1 cellular context compared by ENCODE assay signal in the genomic region with DNA sequence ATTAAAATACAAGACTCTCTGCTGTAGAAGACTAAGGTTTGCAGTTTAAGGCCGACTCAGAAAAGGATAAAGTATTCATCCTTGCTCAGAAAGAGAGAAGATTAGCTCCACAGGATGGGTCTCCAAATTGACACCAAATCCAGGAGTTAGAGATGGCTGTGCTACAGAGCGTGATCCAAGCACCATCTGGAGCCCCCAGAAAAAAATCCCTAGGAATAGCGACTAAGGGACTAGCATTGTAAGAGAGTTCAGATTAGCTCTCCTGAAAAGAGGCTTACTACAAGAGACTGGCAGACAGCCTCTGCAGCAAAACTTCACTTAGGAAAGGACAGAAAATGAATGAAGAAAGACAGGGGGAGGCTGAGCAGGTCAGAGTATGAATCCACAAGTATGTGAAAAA.
TF ChIP-seq lines count a peak whose summit lies in the region.

No MANE protein-coding gene starts in this region.

TF ChIP-seq in GM12878, 131 proteins besides CTCF, POLR2A, EP300 and RAD21 (continued from another document):
- TF ChIP-seq, protein P1, sequence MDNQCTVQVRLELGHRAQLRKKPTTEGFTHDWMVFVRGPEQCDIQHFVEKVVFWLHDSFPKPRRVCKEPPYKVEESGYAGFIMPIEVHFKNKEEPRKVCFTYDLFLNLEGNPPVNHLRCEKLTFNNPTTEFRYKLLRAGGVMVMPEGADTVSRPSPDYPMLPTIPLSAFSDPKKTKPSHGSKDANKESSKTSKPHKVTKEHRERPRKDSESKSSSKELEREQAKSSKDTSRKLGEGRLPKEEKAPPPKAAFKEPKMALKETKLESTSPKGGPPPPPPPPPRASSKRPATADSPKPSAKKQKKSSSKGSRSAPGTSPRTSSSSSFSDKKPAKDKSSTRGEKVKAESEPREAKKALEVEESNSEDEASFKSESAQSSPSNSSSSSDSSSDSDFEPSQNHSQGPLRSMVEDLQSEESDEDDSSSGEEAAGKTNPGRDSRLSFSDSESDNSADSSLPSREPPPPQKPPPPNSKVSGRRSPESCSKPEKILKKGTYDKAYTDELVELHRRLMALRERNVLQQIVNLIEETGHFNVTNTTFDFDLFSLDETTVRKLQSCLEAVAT (IDR thresholded peaks at IDR 0.05) = no peak
- TF ChIP-seq FOS (IDR thresholded peaks at IDR 0.05; ENCODE audit: borderline replicate concordance, extremely low read depth, insufficient read length) = no peak
- no peak for TF ChIP-seq CBX3 (IDR thresholded peaks at IDR 0.05; ENCODE audit: borderline replicate concordance, low read depth)
- TF ChIP-seq, protein P2, sequence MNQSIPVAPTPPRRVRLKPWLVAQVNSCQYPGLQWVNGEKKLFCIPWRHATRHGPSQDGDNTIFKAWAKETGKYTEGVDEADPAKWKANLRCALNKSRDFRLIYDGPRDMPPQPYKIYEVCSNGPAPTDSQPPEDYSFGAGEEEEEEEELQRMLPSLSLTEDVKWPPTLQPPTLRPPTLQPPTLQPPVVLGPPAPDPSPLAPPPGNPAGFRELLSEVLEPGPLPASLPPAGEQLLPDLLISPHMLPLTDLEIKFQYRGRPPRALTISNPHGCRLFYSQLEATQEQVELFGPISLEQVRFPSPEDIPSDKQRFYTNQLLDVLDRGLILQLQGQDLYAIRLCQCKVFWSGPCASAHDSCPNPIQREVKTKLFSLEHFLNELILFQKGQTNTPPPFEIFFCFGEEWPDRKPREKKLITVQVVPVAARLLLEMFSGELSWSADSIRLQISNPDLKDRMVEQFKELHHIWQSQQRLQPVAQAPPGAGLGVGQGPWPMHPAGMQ (IDR thresholded peaks at IDR 0.05; ENCODE audit: borderline replicate concordance) = no peak
- TF ChIP-seq MYC (IDR thresholded peaks at IDR 0.05; ENCODE audit: insufficient read depth, insufficient read length, insufficient replicate concordance, low read length, severe bottlenecking) = no peak
- no peak for TF ChIP-seq TAF1 (IDR thresholded peaks at IDR 0.05; ENCODE audit: borderline replicate concordance, low read depth, low read length)
- TF ChIP-seq, protein P3, sequence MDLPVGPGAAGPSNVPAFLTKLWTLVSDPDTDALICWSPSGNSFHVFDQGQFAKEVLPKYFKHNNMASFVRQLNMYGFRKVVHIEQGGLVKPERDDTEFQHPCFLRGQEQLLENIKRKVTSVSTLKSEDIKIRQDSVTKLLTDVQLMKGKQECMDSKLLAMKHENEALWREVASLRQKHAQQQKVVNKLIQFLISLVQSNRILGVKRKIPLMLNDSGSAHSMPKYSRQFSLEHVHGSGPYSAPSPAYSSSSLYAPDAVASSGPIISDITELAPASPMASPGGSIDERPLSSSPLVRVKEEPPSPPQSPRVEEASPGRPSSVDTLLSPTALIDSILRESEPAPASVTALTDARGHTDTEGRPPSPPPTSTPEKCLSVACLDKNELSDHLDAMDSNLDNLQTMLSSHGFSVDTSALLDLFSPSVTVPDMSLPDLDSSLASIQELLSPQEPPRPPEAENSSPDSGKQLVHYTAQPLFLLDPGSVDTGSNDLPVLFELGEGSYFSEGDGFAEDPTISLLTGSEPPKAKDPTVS (IDR thresholded peaks at IDR 0.05; ENCODE audit: low read depth, low read length) = no peak
TF ChIP-seq in GM12878: peak in this region for 0.
